ENCODE assay signal across 9 cellular contexts in the genomic region with DNA sequence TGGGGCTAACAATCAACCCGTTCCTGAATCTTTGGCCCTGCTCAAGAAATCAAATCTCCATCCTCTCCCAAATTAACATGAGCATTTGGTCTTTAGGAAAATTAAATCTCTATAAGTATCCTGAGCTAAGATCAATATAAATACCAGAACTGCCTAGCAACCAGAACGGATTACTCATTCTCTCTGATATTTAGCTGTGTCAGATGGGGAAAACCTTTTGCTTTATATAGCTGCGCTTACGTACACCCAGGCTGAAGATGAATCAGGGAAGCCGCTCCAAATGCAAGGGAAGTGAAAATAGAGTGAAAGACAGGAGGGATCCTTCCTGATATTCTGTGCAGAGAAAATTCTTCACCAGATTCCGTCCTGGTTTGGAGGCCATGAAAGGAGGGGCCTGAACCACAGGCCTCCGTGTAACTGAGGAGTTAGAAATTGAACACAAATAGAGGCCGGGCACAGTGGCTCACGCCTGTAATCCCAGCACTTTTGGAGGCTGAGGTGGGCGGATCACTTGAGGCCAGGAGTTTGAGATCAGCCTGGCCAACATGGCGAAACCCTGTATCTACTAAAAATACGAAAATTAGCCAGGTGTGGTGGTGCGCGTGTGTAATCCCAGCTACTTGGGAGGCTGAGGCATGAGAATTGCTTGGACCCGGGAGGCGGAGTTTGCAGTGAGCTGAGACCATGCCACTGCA. TPM values are rescaled to one million over a fixed set of nuclear protein-coding genes. Genes with fewer than 3 reads are reported as not detected.
DNase-seq lines count a peak whose midpoint lies in the region; TF ChIP-seq lines count a peak whose summit lies in the region.
"Had no signal": no experiment of that assay in that cellular context is flagged by ENCODE, and none has a peak within 500 bp of the region (broad histone marks: within the 10 kb centered on the region; RNA-seq: fewer than 3 reads in every experiment).

No MANE protein-coding gene starts in this region.

- intact Hi-C loops in adrenal gland (cut with DNase I), result loop anchor here (5.0 kb wide), 1 partner anchor 88 kb away; a partner anchor contains a TSS

- H3K9ac ChIP-seq in skeletal muscle tissue (ENCODE audit: low read depth in 1 of 3, low read length in 3 of 3), result peak overlapping the region in 1 of 3 donors; percentile 19

- H3K27ac ChIP-seq in adrenal gland (peak overlapping the region in 3 of 5 donors; percentile 16 to 69 (median 37)), skeletal muscle tissue (ENCODE audit: low read depth, low read length) (peak overlapping the region; percentile 69)

- H3K36me3 ChIP-seq in adrenal gland (replicated peaks in 1 of 2) (no peaks in the 10 kb centered on the region), skeletal muscle tissue (ENCODE audit: control insufficient read depth in 3 of 3, insufficient read depth in 3 of 3, low read length in 3 of 3) (no peaks in the 10 kb centered on the region), MG63 (no peaks in the 10 kb centered on the region)

- H3K27me3 ChIP-seq in adrenal gland (no peaks in the 10 kb centered on the region), skeletal muscle tissue (ENCODE audit: control insufficient read depth in 3 of 3, insufficient read depth in 3 of 3, low read length in 3 of 3) (no peaks in the 10 kb centered on the region), MG63 (no peaks in the 10 kb centered on the region)

- H3K4me3 ChIP-seq in adrenal gland, result no peak overlapping the region
- no peak overlapping the region for H3K4me3 ChIP-seq in skeletal muscle tissue (ENCODE audit: low read length in 3 of 3)
- no peak overlapping the region for H3K4me3 ChIP-seq in MG63

- DNase-seq in HCEC 1CT, result peak; percentile 82
- no peak for DNase-seq in adrenal gland
- peak; percentile 76 for DNase-seq in hepatic stellate cell (ENCODE audit: low spot score)
- DNase-seq in effector CD4-positive, alpha-beta T cell, result no peak
- DNase-seq in RKO (ENCODE audit: low spot score), result no peak
- no peak for DNase-seq in NCI-H128 (lab: John Stamatoyannopoulos, UW; ENCODE audit: unreplicated experiment)
- no peak for DNase-seq in MG63
- DNase-seq: activated effector memory CD4-positive, alpha-beta T cell treated with Interleukin-2 at 50 U/mL for 16 hours had no signal

- no peak for TF ChIP-seq CTCF in adrenal gland (IDR thresholded peaks at IDR 0.05)

- 58 to 68% (median 64%) methylated on average over 16 of the region's 16 CpGs for WGBS in adrenal gland, 4 donors

- TF ChIP-seq POLR2A in adrenal gland (IDR thresholded peaks at IDR 0.05), result no peak

- H3K4me1 ChIP-seq in adrenal gland (replicated peaks in 1 of 2) (peaks cover 4 to 32% of the 10 kb centered on the region in 2 donors), skeletal muscle tissue (ENCODE audit: control insufficient read depth in 3 of 3, insufficient read depth in 3 of 3, low read length in 3 of 3) (peaks cover 14 to 27% (median 25%) of the 10 kb centered on the region in 3 donors)

- H3K9me3 ChIP-seq in adrenal gland (replicated peaks in 1 of 3), result no peaks in the 10 kb centered on the region
- no peaks in the 10 kb centered on the region for H3K9me3 ChIP-seq in skeletal muscle tissue (ENCODE audit: control insufficient read depth in 3 of 3, low read length in 3 of 3)
- no peaks in the 10 kb centered on the region for H3K9me3 ChIP-seq in MG63

RNA-seq across cellular contexts. Expression of a gene that starts 23.4 kb away (rescaled TPM):
- total RNA-seq in adrenal gland (100 to 1,000 TPM; 102 to 374 (median 136) TPM), skeletal muscle tissue (74.6 TPM)
- 100 to 1,000 TPM in 1 of 3 donors, 10 to 100 TPM in 2; 36.0 to 131 (median 36.1) TPM for polyA plus RNA-seq in adrenal gland
- total RNA-seq in MG63 (2014; rRNA removed; shearing (Covaris generic); ENCODE audit: low replicate concordance), result 110 and 134 TPM in 2 replicates

RNA-seq across cellular contexts. Expression of a gene that starts 27.5 kb away (rescaled TPM):
- 100 to 1,000 TPM; 162 to 245 (median 174) TPM for total RNA-seq in adrenal gland
- polyA plus RNA-seq in adrenal gland, result 100 to 1,000 TPM; 132 to 186 (median 134) TPM
- total RNA-seq in skeletal muscle tissue, result 18.3 TPM
- total RNA-seq in MG63 (2014; rRNA removed; shearing (Covaris generic); ENCODE audit: low replicate concordance), result 10.7 and 12.5 TPM in 2 replicates

Comparison
In these comparisons a context has a peak if more than half of its experiments do, and no peak if none do; other contexts are left out.
1. DNase-seq: peak in HCEC 1CT (single experiment) and hepatic stellate cell (single experiment); none in adrenal gland (0 of 7), effector CD4-positive, alpha-beta T cell (single experiment), RKO (single experiment), NCI-H128 (single experiment) and MG63 (single experiment).